9 cellular contexts compared by ENCODE assay signal in the genomic region with DNA sequence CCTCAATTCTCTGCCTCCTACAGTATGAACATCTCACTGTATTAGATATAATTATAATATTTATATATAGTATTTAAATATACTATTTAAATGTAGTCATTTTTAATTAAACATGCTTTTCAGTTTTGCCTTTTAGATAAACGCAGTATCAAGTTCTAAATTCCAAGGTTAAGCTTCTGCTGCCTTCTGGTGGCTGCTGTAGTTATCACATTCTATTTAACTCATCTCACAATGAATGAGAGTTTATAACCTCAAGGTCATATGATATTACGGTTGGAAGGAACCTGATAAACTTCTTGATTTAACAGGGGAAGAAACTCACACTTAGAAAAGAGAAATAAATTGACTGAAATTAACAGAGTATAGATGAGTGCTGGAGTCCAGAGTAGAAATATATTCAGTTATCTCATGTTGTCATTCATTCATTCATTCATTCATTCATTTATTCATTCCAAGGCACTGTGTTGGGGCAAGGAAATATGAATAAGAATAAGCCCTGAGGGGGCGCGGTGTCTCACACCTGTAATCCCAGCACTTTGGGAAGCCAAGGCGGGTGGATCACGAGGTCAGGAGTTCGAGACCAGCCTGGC. TPM values are rescaled to one million over a fixed set of nuclear protein-coding genes. Genes with fewer than 3 reads are reported as not detected.
DNase-seq lines count a peak whose midpoint lies in the region; ATAC-seq and TF ChIP-seq lines count a peak whose summit lies in the region.
"Had no signal": no experiment of that assay in that cellular context is flagged by ENCODE, and none has a peak within 500 bp of the region (broad histone marks: within the 10 kb centered on the region; RNA-seq: fewer than 3 reads in every experiment).

No MANE protein-coding gene starts in this region.

- intact Hi-C loops in OCI-LY7 (cut with micrococcal nuclease; ENCODE audit: unreplicated experiment) (loop anchor here (1.0 to 2.0 kb wide), 3 partner anchors 34 to 150 kb away; no protein-coding TSS in a partner anchor), right lobe of liver (cut with DNase I) (no loop called here)
- intact Hi-C loops in activated T-helper 1 cell treated with anti-CD3 and anti-CD28 coated beads, Interleukin-12 subunit alpha, Interleukin-12 subunit beta, Interleukin-2, Interleukin-4 antibody, amounts not matched to agents 30 ng/mL and 10 ng/mL and 1 ng/mL, durations not matched to agents 14 hours and 24 hours and 36 hours (cut with micrococcal nuclease) = loop anchor here (1.0 kb wide), 3 partner anchors 34 to 478 kb away; no protein-coding TSS in a partner anchor

- no peak overlapping the region for H3K27ac Mint-ChIP-seq in activated T-helper 1 cell treated with anti-CD3 and anti-CD28 coated beads, Interleukin-12 subunit alpha, Interleukin-12 subunit beta, Interleukin-2, Interleukin-4 antibody, amounts not matched to agents 30 ng/mL and 10 ng/mL and 1 ng/mL, durations not matched to agents 14 hours and 24 hours and 36 hours
- H3K27ac Mint-ChIP-seq: activated naive CD8-positive, alpha-beta T cell had no signal

- H3K27me3 Mint-ChIP-seq in activated T-helper 1 cell treated with anti-CD3 and anti-CD28 coated beads, Interleukin-12 subunit alpha, Interleukin-12 subunit beta, Interleukin-2, Interleukin-4 antibody, amounts not matched to agents 30 ng/mL and 10 ng/mL and 1 ng/mL, durations not matched to agents 14 hours and 24 hours and 36 hours (ENCODE audit: insufficient read depth) = peaks cover 7% of the 10 kb centered on the region

- H3K27me3 ChIP-seq in right lobe of liver = no peaks in the 10 kb centered on the region

- no peaks in the 10 kb centered on the region for H3K79me2 ChIP-seq in OCI-LY7 (ENCODE audit: insufficient read depth, low read depth, low read length)

- H3K4me1 Mint-ChIP-seq in activated T-helper 1 cell treated with anti-CD3 and anti-CD28 coated beads, Interleukin-12 subunit alpha, Interleukin-12 subunit beta, Interleukin-2, Interleukin-4 antibody, amounts not matched to agents 30 ng/mL and 10 ng/mL and 1 ng/mL, durations not matched to agents 14 hours and 24 hours and 36 hours (ENCODE audit: low read depth) = peaks cover 5% of the 10 kb centered on the region

- POLR2A ChIA-PET in OCI-LY7 (lab: Charles Lee) = interaction anchor here (1.4 kb wide), 1 partner anchor 36 kb away, joined by 4 read pairs; no protein-coding TSS in a partner anchor

- ATAC-seq in right lobe of liver (peak; percentile 67 to 81 (median 79)), omental fat pad (ENCODE audit: low FRiP score) (no peak)

- DNase-seq in SKM-1 treated with dmso at 0.1 percent for 144 hours (lab: John Stamatoyannopoulos, UW; ENCODE audit: unreplicated experiment) = peak; percentile 2
- DNase-seq in SKM-1 (lab: John Stamatoyannopoulos, UW; ENCODE audit: unreplicated experiment) = no peak
- peak; percentile 69 for DNase-seq in HT-29 (ENCODE audit: low spot score)
- peak; percentile 77 for DNase-seq in OCI-LY7 (ENCODE audit: low spot score)
- DNase-seq in central memory CD4-positive, alpha-beta T cell = peak; percentile 46
- DNase-seq in right lobe of liver = no peak
- DNase-seq in omental fat pad (ENCODE audit: low spot score) = no peak
- DNase-seq in activated T-helper 1 cell treated with anti-CD3 and anti-CD28 coated beads, Interleukin-12 subunit alpha, Interleukin-12 subunit beta, Interleukin-2, Interleukin-4 antibody, amounts not matched to agents 30 ng/mL and 10 ng/mL and 1 ng/mL, durations not matched to agents 14 hours and 24 hours and 36 hours (ENCODE audit: low spot score) = no peak

- H3K4me3 ChIP-seq in OCI-LY7 (ENCODE audit: low read depth, low read length, poor library complexity, severe bottlenecking) = no peak overlapping the region
- H3K4me3 ChIP-seq in right lobe of liver = no peak overlapping the region

- peak overlapping the region; percentile 76; the same call in 1 of the 2 replicates for H2AFZ ChIP-seq in OCI-LY7 (ENCODE audit: low read length)

- WGBS in right lobe of liver (ENCODE audit: insufficient coverage, low coverage, low lambda C conversion rate, missing lambda C conversion rate) = 64% methylated on average over 7 of the region's 7 CpGs

- H3K9me3 ChIP-seq in OCI-LY7 (ENCODE audit: low read length) (no peaks in the 10 kb centered on the region), right lobe of liver (no peaks in the 10 kb centered on the region)

- BruUV-seq in OCI-LY7 (replicated peaks; lab: Mats Ljungman, UMichigan) = no TSS peak

- H3K27ac ChIP-seq in OCI-LY7 (ENCODE audit: low read depth, low read length, poor library complexity, severe bottlenecking) (no peak overlapping the region), right lobe of liver (no peak overlapping the region)

- CTCF ChIA-PET in OCI-LY7 (lab: Charles Lee; ENCODE audit: unreplicated experiment) = no interaction called here

- peak overlapping the region; percentile 50 for H3K4me2 ChIP-seq in OCI-LY7 (ENCODE audit: low read length)

- peaks cover 25% of the 10 kb centered on the region for H3K4me1 ChIP-seq in OCI-LY7 (ENCODE audit: insufficient read depth, low read length, poor library complexity, severe bottlenecking)
- no peaks in the 10 kb centered on the region for H3K4me1 ChIP-seq in right lobe of liver

- H3K36me3 ChIP-seq in OCI-LY7 (ENCODE audit: insufficient read depth, low read length) (no peaks in the 10 kb centered on the region), right lobe of liver (no peaks in the 10 kb centered on the region)

- no peaks in the 10 kb centered on the region for H3K9me3 Mint-ChIP-seq in activated T-helper 1 cell treated with anti-CD3 and anti-CD28 coated beads, Interleukin-12 subunit alpha, Interleukin-12 subunit beta, Interleukin-2, Interleukin-4 antibody, amounts not matched to agents 30 ng/mL and 10 ng/mL and 1 ng/mL, durations not matched to agents 14 hours and 24 hours and 36 hours

- no peaks in the 10 kb centered on the region for H3K36me3 Mint-ChIP-seq in activated T-helper 1 cell treated with anti-CD3 and anti-CD28 coated beads, Interleukin-12 subunit alpha, Interleukin-12 subunit beta, Interleukin-2, Interleukin-4 antibody, amounts not matched to agents 30 ng/mL and 10 ng/mL and 1 ng/mL, durations not matched to agents 14 hours and 24 hours and 36 hours (ENCODE audit: low read depth)
- H3K36me3 Mint-ChIP-seq: activated naive CD8-positive, alpha-beta T cell had no signal

- no peaks in the 10 kb centered on the region for H3K9me2 ChIP-seq in OCI-LY7 (ENCODE audit: insufficient read depth, low read length)

- no peak overlapping the region for H3K4me3 Mint-ChIP-seq in activated T-helper 1 cell treated with anti-CD3 and anti-CD28 coated beads, Interleukin-12 subunit alpha, Interleukin-12 subunit beta, Interleukin-2, Interleukin-4 antibody, amounts not matched to agents 30 ng/mL and 10 ng/mL and 1 ng/mL, durations not matched to agents 14 hours and 24 hours and 36 hours
- H3K4me3 Mint-ChIP-seq: activated naive CD8-positive, alpha-beta T cell had no signal

- no peaks in the 10 kb centered on the region for H4K20me1 ChIP-seq in OCI-LY7 (ENCODE audit: insufficient read depth, low read length)

- peak; percentile 96 for TF ChIP-seq CTCF in OCI-LY7 (conservative IDR thresholded peaks at IDR 0.05; ENCODE audit: low read length)
- peak; percentile 60 to 70 (median 66) for TF ChIP-seq CTCF in right lobe of liver (IDR thresholded peaks at IDR 0.05)
- TF ChIP-seq CTCF in omental fat pad (IDR thresholded peaks at IDR 0.05) = no peak

- TF ChIP-seq POLR2A in right lobe of liver (IDR thresholded peaks at IDR 0.05) = no peak

RNA-seq across cellular contexts. Expression of a gene that starts 31.9 kb away (rescaled TPM):
- not detected in 2 replicates for total RNA-seq in HT-29 (2014; rRNA removed; shearing (Covaris generic))
- 0.16 and 0.31 TPM in 2 replicates for total RNA-seq in OCI-LY7 (2014; rRNA removed; shearing (Covaris generic))
- 0.31 and 0.32 TPM in 2 replicates for total RNA-seq in OCI-LY7 (2022)
- under 1 TPM in 1 of 6 experiments, not detected in 5; 0.10 TPM for total RNA-seq in right lobe of liver
- not detected for total RNA-seq in omental fat pad
- not detected in 2 replicates for total RNA-seq in activated T-helper 1 cell treated with anti-CD3 and anti-CD28 coated beads, Interleukin-12 subunit alpha, Interleukin-12 subunit beta, Interleukin-2, Interleukin-4 antibody, amounts not matched to agents 30 ng/mL and 10 ng/mL and 1 ng/mL, durations not matched to agents 14 hours and 24 hours and 36 hours

Comparison
In these comparisons a context has a peak if more than half of its experiments do, and no peak if none do; other contexts are left out.
1. DNase-seq: peak in SKM-1 treated with dmso at 0.1 percent for 144 hours (single experiment), HT-29 (single experiment), OCI-LY7 (single experiment) and central memory CD4-positive, alpha-beta T cell (single experiment); none in SKM-1 (single experiment), right lobe of liver (0 of 3), omental fat pad (single experiment) and activated T-helper 1 cell treated with anti-CD3 and anti-CD28 coated beads, Interleukin-12 subunit alpha, Interleukin-12 subunit beta, Interleukin-2, Interleukin-4 antibody, amounts not matched to agents 30 ng/mL and 10 ng/mL and 1 ng/mL, durations not matched to agents 14 hours and 24 hours and 36 hours (single experiment).
2. CTCF ChIP-seq: peak in OCI-LY7 (single experiment) and right lobe of liver (4 of 4); none in omental fat pad (0 of 3).
3. intact Hi-C loops: an anchor here in OCI-LY7 (1.0 to 2.0 kb wide) and activated T-helper 1 cell treated with anti-CD3 and anti-CD28 coated beads, Interleukin-12 subunit alpha, Interleukin-12 subunit beta, Interleukin-2, Interleukin-4 antibody, amounts not matched to agents 30 ng/mL and 10 ng/mL and 1 ng/mL, durations not matched to agents 14 hours and 24 hours and 36 hours (1.0 kb wide); none called in right lobe of liver.